21 cellular contexts compared by ENCODE assay signal in genomic region chr3:67998222-67998760, GRCh38.
A peak's percentile ranks its signal among the peaks of the same experiment; 100 is the strongest.
DNase-seq lines count a peak whose midpoint lies in the region; ATAC-seq and TF ChIP-seq lines count a peak whose summit lies in the region.
"Had no signal": no experiment of that assay in that cellular context is flagged by ENCODE, and none has a peak within 500 bp of the region (broad histone marks: within the 10 kb centered on the region; RNA-seq: fewer than 3 reads in every experiment).

No MANE protein-coding gene starts in this region.

- peaks cover 3% of the 10 kb centered on the region for H3K27me3 Mint-ChIP-seq in nephron progenitor cell (ENCODE audit: low read depth, poor library complexity)

- H3K4me1 ChIP-seq in iPS-20b (ENCODE audit: insufficient read depth, low read length) (peaks cover 5% of the 10 kb centered on the region; the same call in 1 of the 2 replicates), left lung (no peaks in the 10 kb centered on the region)
- H3K4me1 ChIP-seq: A549; BLaER1 treated with 17β-estradiol and CSF1 and Interleukin-3, amounts not matched to agents 10 nM and 100 nM had no signal

- no peak overlapping the region for H3K9ac ChIP-seq in iPS-20b (ENCODE audit: low read depth, low read length)
- H3K9ac ChIP-seq: BLaER1 treated with 17β-estradiol and CSF1 and Interleukin-3, amounts not matched to agents 10 nM and 100 nM; GM23248 had no signal

- H3K4me3 ChIP-seq in iPS-20b (ENCODE audit: low read length) (0 out of 2 replicates have a peak overlapping the region, but pooled peaks have one; percentile 1), left lung (no peak overlapping the region)
- H3K4me3 ChIP-seq: A549; BLaER1 treated with 17β-estradiol and CSF1 and Interleukin-3, amounts not matched to agents 10 nM and 100 nM; GM23248 had no signal

- H3K27me3 ChIP-seq in iPS-20b (ENCODE audit: insufficient read depth, low read length) (no peaks in the 10 kb centered on the region), left lung (no peaks in the 10 kb centered on the region)

- H3K4me1 Mint-ChIP-seq in nephron progenitor cell: peaks cover 14% of the 10 kb centered on the region
- H3K4me1 Mint-ChIP-seq: B cell had no signal

- H3K36me3 ChIP-seq in iPS-20b (ENCODE audit: insufficient read depth, low read depth, low read length) (no peaks in the 10 kb centered on the region), left lung (no peaks in the 10 kb centered on the region)
- H3K36me3 ChIP-seq: BLaER1 treated with 17β-estradiol and CSF1 and Interleukin-3, amounts not matched to agents 10 nM and 100 nM had no signal

- H3K27ac Mint-ChIP-seq in nephron progenitor cell: no peak overlapping the region
- H3K27ac Mint-ChIP-seq: B cell; CD8-positive, alpha-beta T cell; HFFc6 had no signal

- H3K9me3 ChIP-seq in iPS-20b (ENCODE audit: insufficient read depth, low read depth, low read length) (no peaks in the 10 kb centered on the region), left lung (peaks cover 0 to 4% of the 10 kb centered on the region in 2 donors)
- H3K9me3 ChIP-seq: A549 had no signal

- ATAC-seq in left lung (no peak), HG02870 (IDR thresholded peaks at IDR 0.05; ENCODE audit: unreplicated experiment) (no peak)
- ATAC-seq: A549; CD8-positive, alpha-beta T cell; HCT116 had no signal

- no peak overlapping the region for H3K27ac ChIP-seq in iPS-20b (ENCODE audit: low read length)
- no peak overlapping the region for H3K27ac ChIP-seq in left lung
- H3K27ac ChIP-seq: 22Rv1; A549; BLaER1 treated with 17β-estradiol and CSF1 and Interleukin-3, amounts not matched to agents 10 nM and 100 nM; GM23248 had no signal

- TF ChIP-seq CTCF in nephron progenitor cell (IDR thresholded peaks at IDR 0.05) (no peak), left lung (IDR thresholded peaks at IDR 0.05) (no peak)

- H3K9me3 Mint-ChIP-seq in nephron progenitor cell: peaks cover 15% of the 10 kb centered on the region
- H3K9me3 Mint-ChIP-seq: CD8-positive, alpha-beta T cell had no signal

- intact Hi-C loops in left lung (cut with DNase I): no loop called here

- H3K4me3 Mint-ChIP-seq in nephron progenitor cell: no peak overlapping the region
- H3K4me3 Mint-ChIP-seq: B cell; CD8-positive, alpha-beta T cell; HFFc6 had no signal

- DNase-seq in COLO829 (ENCODE audit: low spot score) (peak; percentile 25), NCI-H69 (lab: John Stamatoyannopoulos, UW) (peak; percentile 9), nephron progenitor cell (peak; percentile 3), SKM-1 treated with dmso at 0.1 percent for 144 hours (lab: John Stamatoyannopoulos, UW; ENCODE audit: unreplicated experiment) (no peak), AG20443 (ENCODE audit: low spot score) (no peak), left lung (no peak)
- DNase-seq: CD8-positive, alpha-beta T cell; COR-L47; DMS153; DMS79; GDM1; GM23248; H7; HFFc6 had no signal

- peaks cover 9% of the 10 kb centered on the region for H3K36me3 Mint-ChIP-seq in nephron progenitor cell (ENCODE audit: low read depth)
- H3K36me3 Mint-ChIP-seq: CD8-positive, alpha-beta T cell had no signal

Comparison
In these comparisons a context has a peak if more than half of its experiments do, and no peak if none do; other contexts are left out.
1. DNase-seq: peak in COLO829 (single experiment), NCI-H69 (single experiment) and nephron progenitor cell (single experiment); none in SKM-1 treated with dmso at 0.1 percent for 144 hours (single experiment), AG20443 (single experiment) and left lung (0 of 2).